ENCODE assay signal across 8 cellular contexts in genomic region chr12:12172106-12172511, GRCh38.
DNase-seq lines count a peak whose midpoint lies in the region; ATAC-seq and TF ChIP-seq lines count a peak whose summit lies in the region.

No MANE protein-coding gene starts in this region.

- peak; percentile 39 for DNase-seq in activated naive CD8-positive, alpha-beta T cell treated with anti-CD3 and anti-CD28 coated beads for 36 hours
- DNase-seq in stimulated activated CD4-positive, alpha-beta T cell treated with anti-CD3 and anti-CD28 coated beads, Interleukin-4, amount 100 ng/mL, for 24 hours, result peak; percentile 4
- DNase-seq in NCI-H226 (no peak), GM10266 (ENCODE audit: extremely low spot score) (no peak), HAP-1 (ENCODE audit: low spot score in 2 of 2) (no peak)

- peaks cover 31% of the 10 kb centered on the region for H3K36me3 ChIP-seq in BLaER1
- peaks cover 20% of the 10 kb centered on the region for H3K36me3 ChIP-seq in HAP-1 (replicated peaks)

- no peak overlapping the region for H3K9ac ChIP-seq in BLaER1

- peaks cover 1% of the 10 kb centered on the region for H3K36me3 Mint-ChIP-seq in activated naive CD8-positive, alpha-beta T cell treated with anti-CD3 and anti-CD28 coated beads for 36 hours

- no peak for TF ChIP-seq CTCF in GM10266 (IDR thresholded peaks at IDR 0.05; ENCODE audit: control insufficient read depth, insufficient read depth, low read depth, missing control alignments)

- in situ Hi-C loops in HAP-1 (cut with MboI; ENCODE audit: low sequenced_read_pairs), result no loop called here

- H3K27ac Mint-ChIP-seq in activated naive CD8-positive, alpha-beta T cell treated with anti-CD3 and anti-CD28 coated beads for 36 hours, result peak overlapping the region; percentile 54

- peaks cover 31% of the 10 kb centered on the region for H4K20me1 ChIP-seq in BLaER1

- H3K4me1 ChIP-seq in BLaER1 (peaks cover 20% of the 10 kb centered on the region), HAP-1 (peaks cover 7% of the 10 kb centered on the region)

- H3K27ac ChIP-seq in BLaER1, result no peak overlapping the region

- ATAC-seq in GM18907 (IDR thresholded peaks at IDR 0.05; ENCODE audit: unreplicated experiment) (peak; percentile 93), HG03354 (IDR thresholded peaks at IDR 0.05; ENCODE audit: poor library complexity, severe bottlenecking, unreplicated experiment) (peak; percentile 85)

- H3K9me3 ChIP-seq in BLaER1 (no peaks in the 10 kb centered on the region), HAP-1 (no peaks in the 10 kb centered on the region)

- no peaks in the 10 kb centered on the region for H3K27me3 ChIP-seq in BLaER1
- no peaks in the 10 kb centered on the region for H3K27me3 ChIP-seq in HAP-1 (ENCODE audit: low read depth)

- peaks cover 9% of the 10 kb centered on the region for H3K27me3 Mint-ChIP-seq in activated naive CD8-positive, alpha-beta T cell treated with anti-CD3 and anti-CD28 coated beads for 36 hours

- H3K4me3 ChIP-seq in BLaER1 (no peak overlapping the region), HAP-1 (no peak overlapping the region)

- peaks cover 12% of the 10 kb centered on the region for H3K4me1 Mint-ChIP-seq in activated naive CD8-positive, alpha-beta T cell treated with anti-CD3 and anti-CD28 coated beads for 36 hours

- peak overlapping the region; percentile 26; the same call in 1 of the 2 replicates for H3K4me2 ChIP-seq in BLaER1

- no peak overlapping the region for H3K4me3 Mint-ChIP-seq in activated naive CD8-positive, alpha-beta T cell treated with anti-CD3 and anti-CD28 coated beads for 36 hours

- no peaks in the 10 kb centered on the region for H3K9me3 Mint-ChIP-seq in activated naive CD8-positive, alpha-beta T cell treated with anti-CD3 and anti-CD28 coated beads for 36 hours

Comparison
In these comparisons a context has a peak if more than half of its experiments do, and no peak if none do; other contexts are left out.
1. DNase-seq: peak in activated naive CD8-positive, alpha-beta T cell treated with anti-CD3 and anti-CD28 coated beads for 36 hours (single experiment) and stimulated activated CD4-positive, alpha-beta T cell treated with anti-CD3 and anti-CD28 coated beads, Interleukin-4, amount 100 ng/mL, for 24 hours (single experiment); none in NCI-H226 (single experiment), GM10266 (single experiment) and HAP-1 (0 of 2).